In the genomic region with DNA sequence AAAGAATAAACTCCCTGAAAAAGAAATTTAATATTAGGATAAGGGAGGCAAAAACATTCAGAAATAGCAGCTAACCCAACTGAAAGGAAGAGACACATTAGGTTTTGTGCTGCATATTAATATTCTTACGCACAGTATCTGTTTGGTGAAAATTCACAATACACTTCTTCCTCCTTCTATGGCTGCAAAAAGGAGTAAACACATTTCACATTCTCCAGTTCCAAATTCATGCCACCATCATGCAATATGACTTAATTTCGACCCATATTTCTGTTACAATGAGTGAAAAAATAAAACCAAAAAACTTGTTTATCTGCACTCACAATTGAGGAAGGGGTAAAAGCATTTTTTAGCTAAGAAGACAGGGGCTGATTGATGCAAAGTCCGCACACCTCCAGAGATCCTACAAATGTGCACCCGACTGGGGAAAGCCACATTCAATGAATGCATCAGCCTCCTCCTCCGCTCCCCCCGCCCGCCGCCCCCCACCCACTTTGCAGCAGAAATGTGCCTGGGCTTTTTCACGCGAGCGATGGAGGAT, we compare ENCODE assay signal across 8 cellular contexts. TPM values are rescaled to one million over a fixed set of nuclear protein-coding genes. Genes with fewer than 3 reads are reported as not detected.
DNase-seq lines count a peak whose midpoint lies in the region; ATAC-seq, FAIRE-seq and TF ChIP-seq lines count a peak whose summit lies in the region.

No MANE protein-coding gene starts in this region.

- peak overlapping the region; percentile 84 to 89 for H3K27ac Mint-ChIP-seq in activated naive CD4-positive, alpha-beta T cell treated with anti-CD3 and anti-CD28 coated beads, Interleukin-2, amount 50 U/mL, for 72 hours
- H3K27ac Mint-ChIP-seq in immature natural killer cell: peak overlapping the region; percentile 67 to 94 (median 76)

- peak overlapping the region; percentile 86 to 95 (median 93) for H3K4me3 Mint-ChIP-seq in immature natural killer cell

- H3K36me3 ChIP-seq in HEK293 (ENCODE audit: control insufficient read depth in 2 of 2, insufficient read depth in 1 of 2, low read length in 2 of 2) (no peaks in the 10 kb centered on the region; a peak in 1 of 3 replicates), suprapubic skin (peaks cover 2% of the 10 kb centered on the region)

- DNase-seq in AG10803 (ENCODE audit: low read depth) (no peak), immature natural killer cell (no peak), suprapubic skin (ENCODE audit: low spot score in 2 of 2) (no peak), amygdala (lab: John Stamatoyannopoulos, UW) (no peak), RCC 7860 (ENCODE audit: low spot score) (no peak)
- DNase-seq in activated naive CD4-positive, alpha-beta T cell treated with anti-CD3 and anti-CD28 coated beads, Interleukin-2, amount 50 U/mL, for 72 hours (ENCODE audit: low spot score in 2 of 2): no peak

- no peak for TF ChIP-seq POLR2A in suprapubic skin (IDR thresholded peaks at IDR 0.05)

- H3K9me3 Mint-ChIP-seq in activated naive CD4-positive, alpha-beta T cell treated with anti-CD3 and anti-CD28 coated beads, Interleukin-2, amount 50 U/mL, for 72 hours: no peaks in the 10 kb centered on the region
- no peaks in the 10 kb centered on the region for H3K9me3 Mint-ChIP-seq in immature natural killer cell

- CTCF ChIA-PET in HEK293 (lab: Yijun Ruan, JAX): no interaction called here

- peaks cover 6 to 10% (median 10%) of the 10 kb centered on the region in 3 donors for H3K27me3 Mint-ChIP-seq in immature natural killer cell (ENCODE audit: low read depth in 3 of 3)

- H3K36me3 Mint-ChIP-seq in activated naive CD4-positive, alpha-beta T cell treated with anti-CD3 and anti-CD28 coated beads, Interleukin-2, amount 50 U/mL, for 72 hours: peaks cover 0 to 20% of the 10 kb centered on the region in 2 donors
- no peaks in the 10 kb centered on the region for H3K36me3 Mint-ChIP-seq in immature natural killer cell

- 1% methylated on average over 11 of the region's 11 CpGs for WGBS in suprapubic skin

- H3K27me3 ChIP-seq in suprapubic skin: no peaks in the 10 kb centered on the region

- H3K27ac ChIP-seq in HEK293 (ENCODE audit: extremely low read depth, low read depth, low read length) (peak overlapping the region; percentile 66), suprapubic skin (peak overlapping the region; percentile 89)

- H3K4me1 ChIP-seq in HEK293 (ENCODE audit: control insufficient read depth, insufficient read depth, low read length): peaks cover 6% of the 10 kb centered on the region; the same call in 1 of the 2 replicates
- H3K4me1 ChIP-seq in suprapubic skin: peaks cover 41% of the 10 kb centered on the region

- no peak for TF ChIP-seq EP300 in suprapubic skin (IDR thresholded peaks at IDR 0.05)

- TF ChIP-seq CTCF in AG10803 (conservative IDR thresholded peaks at IDR 0.05; ENCODE audit: low read length): no peak
- TF ChIP-seq CTCF in HEK293 (tag by site-specific recombination; IDR thresholded peaks at IDR 0.05): no peak
- TF ChIP-seq CTCF in suprapubic skin (IDR thresholded peaks at IDR 0.05): no peak

- H3K9me3 ChIP-seq in HEK293 (ENCODE audit: control insufficient read depth, insufficient read depth, low read depth, low read length) (no peaks in the 10 kb centered on the region), suprapubic skin (no peaks in the 10 kb centered on the region)

- no peak for FAIRE-seq in RCC 7860 (lab: Jason Lieb, UNC)

- H3K4me3 ChIP-seq in AG10803 (ENCODE audit: low read length) (peak overlapping the region; percentile 74), HEK293 (ENCODE audit: low read depth, low read length) (peak overlapping the region; percentile 74), suprapubic skin (peak overlapping the region; percentile 62)

- no peak for ATAC-seq in activated naive CD4-positive, alpha-beta T cell treated with anti-CD3 and anti-CD28 coated beads, Interleukin-2, amount 50 U/mL, for 72 hours
- no peak for ATAC-seq in HG02840 (IDR thresholded peaks at IDR 0.05; ENCODE audit: low FRiP score, unreplicated experiment)

- POLR2A ChIA-PET in HEK293 (lab: Yijun Ruan, JAX): interaction anchor here (0.8 kb wide), 1 partner anchor 17 kb away, joined by 3 read pairs; no protein-coding TSS in a partner anchor

- peaks cover 44 to 61% of the 10 kb centered on the region in 2 donors for H3K4me1 Mint-ChIP-seq in immature natural killer cell

TF ChIP-seq in HEK293, 187 proteins besides CTCF, POLR2A, EP300 and RAD21 (continues in another document):
- no peak for TF ChIP-seq ZNF654 (tag by site-specific recombination; IDR thresholded peaks at IDR 0.05; ENCODE audit: low read depth)
- no peak for TF ChIP-seq HOXA7 (CRISPR knock-in tag; IDR thresholded peaks at IDR 0.05; ENCODE audit: borderline replicate concordance)
- TF ChIP-seq ZNF701 (tag by site-specific recombination; IDR thresholded peaks at IDR 0.05): no peak
- TF ChIP-seq ZNF548 (tag by site-specific recombination; IDR thresholded peaks at IDR 0.05): no peak
- TF ChIP-seq, protein P1, sequence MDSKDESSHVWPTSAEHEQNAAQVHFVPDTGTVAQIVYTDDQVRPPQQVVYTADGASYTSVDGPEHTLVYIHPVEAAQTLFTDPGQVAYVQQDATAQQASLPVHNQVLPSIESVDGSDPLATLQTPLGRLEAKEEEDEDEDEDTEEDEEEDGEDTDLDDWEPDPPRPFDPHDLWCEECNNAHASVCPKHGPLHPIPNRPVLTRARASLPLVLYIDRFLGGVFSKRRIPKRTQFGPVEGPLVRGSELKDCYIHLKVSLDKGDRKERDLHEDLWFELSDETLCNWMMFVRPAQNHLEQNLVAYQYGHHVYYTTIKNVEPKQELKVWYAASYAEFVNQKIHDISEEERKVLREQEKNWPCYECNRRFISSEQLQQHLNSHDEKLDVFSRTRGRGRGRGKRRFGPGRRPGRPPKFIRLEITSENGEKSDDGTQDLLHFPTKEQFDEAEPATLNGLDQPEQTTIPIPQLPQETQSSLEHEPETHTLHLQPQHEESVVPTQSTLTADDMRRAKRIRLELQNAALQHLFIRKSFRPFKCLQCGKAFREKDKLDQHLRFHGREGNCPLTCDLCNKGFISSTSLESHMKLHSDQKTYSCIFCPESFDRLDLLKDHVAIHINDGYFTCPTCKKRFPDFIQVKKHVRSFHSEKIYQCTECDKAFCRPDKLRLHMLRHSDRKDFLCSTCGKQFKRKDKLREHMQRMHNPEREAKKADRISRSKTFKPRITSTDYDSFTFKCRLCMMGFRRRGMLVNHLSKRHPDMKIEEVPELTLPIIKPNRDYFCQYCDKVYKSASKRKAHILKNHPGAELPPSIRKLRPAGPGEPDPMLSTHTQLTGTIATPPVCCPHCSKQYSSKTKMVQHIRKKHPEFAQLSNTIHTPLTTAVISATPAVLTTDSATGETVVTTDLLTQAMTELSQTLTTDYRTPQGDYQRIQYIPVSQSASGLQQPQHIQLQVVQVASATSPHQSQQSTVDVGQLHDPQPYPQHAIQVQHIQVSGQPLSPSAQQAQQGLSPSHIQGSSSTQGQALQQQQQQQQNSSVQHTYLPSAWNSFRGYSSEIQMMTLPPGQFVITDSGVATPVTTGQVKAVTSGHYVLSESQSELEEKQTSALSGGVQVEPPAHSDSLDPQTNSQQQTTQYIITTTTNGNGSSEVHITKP (tag by site-specific recombination; IDR thresholded peaks at IDR 0.05): no peak
- TF ChIP-seq ZNF211 (tag by site-specific recombination; IDR thresholded peaks at IDR 0.05; ENCODE audit: low read depth): no peak
- 0 out of 2 replicates have a peak, but pooled peaks have one; percentile 52 for TF ChIP-seq ZNF335 (tag by site-specific recombination; conservative IDR thresholded peaks at IDR 0.05)
- TF ChIP-seq, protein P2, sequence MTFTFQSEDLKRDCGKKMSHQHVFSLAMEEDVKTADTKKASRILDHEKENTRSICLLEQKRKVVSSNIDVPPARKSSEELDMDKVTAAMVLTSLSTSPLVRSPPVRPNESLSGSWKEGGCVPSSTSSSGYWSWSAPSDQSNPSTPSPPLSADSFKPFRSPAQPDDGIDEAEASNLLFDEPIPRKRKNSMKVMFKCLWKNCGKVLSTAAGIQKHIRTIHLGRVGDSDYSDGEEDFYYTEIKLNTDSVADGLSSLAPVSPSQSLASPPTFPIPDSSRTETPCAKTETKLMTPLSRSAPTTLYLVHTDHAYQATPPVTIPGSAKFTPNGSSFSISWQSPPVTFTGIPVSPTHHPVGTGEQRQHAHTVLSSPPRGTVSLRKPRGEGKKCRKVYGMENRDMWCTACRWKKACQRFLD (tag by site-specific recombination; IDR thresholded peaks at IDR 0.05): no peak
- 0 out of 2 replicates have a peak, but pooled peaks have one; percentile 39 for TF ChIP-seq EGR2 (tag by site-specific recombination; IDR thresholded peaks at IDR 0.05; ENCODE audit: low read depth)
- TF ChIP-seq GLI2 (tag by site-specific recombination; IDR thresholded peaks at IDR 0.05; ENCODE audit: borderline replicate concordance, low read depth): no peak

RNA-seq across cellular contexts. Expression of a gene that starts 1.0 kb away (rescaled TPM):
- total RNA-seq in activated naive CD4-positive, alpha-beta T cell treated with anti-CD3 and anti-CD28 coated beads, Interleukin-2, amount 50 U/mL, for 72 hours: 10 to 100 TPM; 20.3 to 27.0 TPM
- polyA plus RNA-seq in immature natural killer cell: 1 to 10 TPM in 2 of 3 donors, under 1 TPM in 1; 0.03 to 4.7 (median 2.4) TPM
- total RNA-seq in suprapubic skin: 10 to 100 TPM; 17.8 to 40.4 (median 22.2) TPM
